Comparison of ENCODE assay signal across 1 cellular context in the genomic region with DNA sequence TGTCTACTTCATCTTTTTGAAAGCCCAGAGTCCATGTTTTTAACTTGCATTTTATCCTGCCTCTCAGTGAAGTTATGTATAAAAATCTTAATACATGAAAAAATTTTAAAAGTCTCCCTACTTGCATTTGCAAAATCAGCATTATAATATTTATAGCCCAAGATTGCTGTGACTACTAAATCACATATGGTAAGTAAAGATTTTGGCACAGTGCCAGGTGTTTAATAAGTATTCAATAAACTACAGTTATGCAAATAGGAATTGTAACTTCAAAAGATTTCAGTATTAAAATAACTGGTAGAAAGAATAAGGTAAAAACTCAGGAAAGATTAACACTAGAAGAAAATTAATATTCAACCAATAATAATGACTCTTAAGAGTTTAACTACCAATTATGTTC.
A peak's percentile ranks its signal among the peaks of the same experiment; 100 is the strongest.
TF ChIP-seq lines count a peak whose summit lies in the region.

No MANE protein-coding gene starts in this region.

TF ChIP-seq in HepG2, 621 proteins besides CTCF, POLR2A, EP300 and RAD21 (continued from another document):
- TF ChIP-seq, protein P1, sequence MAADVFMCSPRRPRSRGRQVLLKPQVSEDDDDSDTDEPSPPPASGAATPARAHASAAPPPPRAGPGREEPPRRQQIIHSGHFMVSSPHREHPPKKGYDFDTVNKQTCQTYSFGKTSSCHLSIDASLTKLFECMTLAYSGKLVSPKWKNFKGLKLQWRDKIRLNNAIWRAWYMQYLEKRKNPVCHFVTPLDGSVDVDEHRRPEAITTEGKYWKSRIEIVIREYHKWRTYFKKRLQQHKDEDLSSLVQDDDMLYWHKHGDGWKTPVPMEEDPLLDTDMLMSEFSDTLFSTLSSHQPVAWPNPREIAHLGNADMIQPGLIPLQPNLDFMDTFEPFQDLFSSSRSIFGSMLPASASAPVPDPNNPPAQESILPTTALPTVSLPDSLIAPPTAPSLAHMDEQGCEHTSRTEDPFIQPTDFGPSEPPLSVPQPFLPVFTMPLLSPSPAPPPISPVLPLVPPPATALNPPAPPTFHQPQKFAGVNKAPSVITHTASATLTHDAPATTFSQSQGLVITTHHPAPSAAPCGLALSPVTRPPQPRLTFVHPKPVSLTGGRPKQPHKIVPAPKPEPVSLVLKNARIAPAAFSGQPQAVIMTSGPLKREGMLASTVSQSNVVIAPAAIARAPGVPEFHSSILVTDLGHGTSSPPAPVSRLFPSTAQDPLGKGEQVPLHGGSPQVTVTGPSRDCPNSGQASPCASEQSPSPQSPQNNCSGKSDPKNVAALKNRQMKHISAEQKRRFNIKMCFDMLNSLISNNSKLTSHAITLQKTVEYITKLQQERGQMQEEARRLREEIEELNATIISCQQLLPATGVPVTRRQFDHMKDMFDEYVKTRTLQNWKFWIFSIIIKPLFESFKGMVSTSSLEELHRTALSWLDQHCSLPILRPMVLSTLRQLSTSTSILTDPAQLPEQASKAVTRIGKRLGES (CRISPR knock-in tag; IDR thresholded peaks at IDR 0.05; ENCODE audit: borderline replicate concordance) = no peak
- TF ChIP-seq PHF20 (CRISPR knock-in tag; IDR thresholded peaks at IDR 0.05) = no peak
- no peak for TF ChIP-seq ZFY (CRISPR knock-in tag; IDR thresholded peaks at IDR 0.05)
- no peak for TF ChIP-seq ZNF34 (CRISPR knock-in tag; IDR thresholded peaks at IDR 0.05; ENCODE audit: borderline replicate concordance)
- TF ChIP-seq MAFK (conservative IDR thresholded peaks at IDR 0.05 in 1 of 2, IDR thresholded peaks at IDR 0.05 in 1 of 2; ENCODE audit: low read length in 2 of 2) = peak; percentile 14 to 15; a peak in 1 of 4 replicates
